27 cellular contexts compared by ENCODE assay signal in genomic region chr11:134866981-134867675, GRCh38.
"Had no signal": no experiment of that assay in that cellular context is flagged by ENCODE, and none has a peak within 500 bp of the region (broad histone marks: within the 10 kb centered on the region; RNA-seq: fewer than 3 reads in every experiment).

No MANE protein-coding gene starts in this region.

- H3K27ac Mint-ChIP-seq: naive thymus-derived CD8-positive, alpha-beta T cell; nephron; progenitor cell of endocrine pancreas had no signal

- H3K4me3 ChIP-seq: lower lobe of right lung, ovary, right atrium auricular region, skin epidermis, stomach, testis, thyroid gland, uterus had no signal

- H3K9me3 Mint-ChIP-seq: naive thymus-derived CD8-positive, alpha-beta T cell; nephron; neural crest cell had no signal

- H3K36me3 ChIP-seq: lower lobe of right lung, neutrophil, ovary, right atrium auricular region, stomach, thyroid gland, uterus had no signal

- DNase-seq: hippocampal formation; kidney glomerular epithelial cell; left cardiac atrium; lower lobe of right lung; mammary epithelial cell; mesenchymal stem cell; naive thymus-derived CD8-positive, alpha-beta T cell; occipital lobe; ovary; stimulated activated CD4-positive, alpha-beta T cell treated with anti-CD3 and anti-CD28 coated beads, Interleukin-12 subunit alpha, Interleukin-12 subunit beta, amount 100 ng/mL, for 4 hours; stimulated activated CD4-positive, alpha-beta T cell treated with anti-CD3 and anti-CD28 coated beads, Interleukin-15, amount 100 ng/mL, for 24 hours; stimulated activated CD4-positive, alpha-beta T cell treated with anti-CD3 and anti-CD28 coated beads, Interleukin-2, amount 100 ng/mL, for 24 hours; stimulated activated CD4-positive, alpha-beta T cell treated with anti-CD3 and anti-CD28 coated beads, Interleukin-4, amount 100 ng/mL, for 1 hour; stimulated activated naive CD4-positive, alpha-beta T cell; stomach; testis; trophoblast cell; uterus had no signal

- ATAC-seq: left cardiac atrium; left lobe of liver; lower lobe of right lung; naive thymus-derived CD8-positive, alpha-beta T cell; sciatic nerve had no signal

- H3K9me3 ChIP-seq: lower lobe of right lung, neutrophil, ovary, right atrium auricular region, stomach, testis, thyroid gland, uterus had no signal

- H3K27me3 ChIP-seq: neutrophil, ovary, right atrium auricular region, testis, thyroid gland, uterus had no signal

- H3K36me3 Mint-ChIP-seq: naive thymus-derived CD8-positive, alpha-beta T cell had no signal

- H3K4me3 Mint-ChIP-seq: naive thymus-derived CD8-positive, alpha-beta T cell; nephron; neural crest cell had no signal

- H3K4me1 ChIP-seq: lower lobe of right lung, right atrium auricular region, testis, uterus had no signal

- H3K27ac ChIP-seq: lower lobe of right lung, neutrophil, ovary, right atrium auricular region, skin epidermis, stomach, testis, thyroid gland, uterus had no signal
